In genomic region chr3:17119198-17120072, GRCh38 we compare ENCODE assay signal across 24 cellular contexts.
"Had no signal": no experiment of that assay in that cellular context is flagged by ENCODE, and none has a peak within 500 bp of the region (broad histone marks: within the 10 kb centered on the region; RNA-seq: fewer than 3 reads in every experiment).

No MANE protein-coding gene starts in this region.

- H3K4me3 Mint-ChIP-seq: activated B cell treated with CpG ODN at 0.5 μM for 24 hours; activated naive CD8-positive, alpha-beta T cell treated with anti-CD3 and anti-CD28 coated beads, Interleukin-2, amount 50 U/mL, for 24 hours; T-helper 1 cell treated with Interleukin-12 subunit alpha and Interleukin-12 subunit beta and Interleukin-4 antibody, amounts not matched to agents 30 μg/mL and 1 μg/mL, for 36 hours had no signal

- H3K9me3 Mint-ChIP-seq: activated B cell treated with CpG ODN at 0.5 μM for 24 hours had no signal

- H3K4me1 Mint-ChIP-seq: activated B cell treated with CpG ODN at 0.5 μM for 24 hours; activated naive CD8-positive, alpha-beta T cell treated with anti-CD3 and anti-CD28 coated beads, Interleukin-2, amount 50 U/mL, for 24 hours had no signal

- H3K27ac Mint-ChIP-seq: activated B cell treated with CpG ODN at 0.5 μM for 24 hours; activated naive CD8-positive, alpha-beta T cell treated with anti-CD3 and anti-CD28 coated beads, Interleukin-2, amount 50 U/mL, for 24 hours; T-helper 1 cell treated with Interleukin-12 subunit alpha and Interleukin-12 subunit beta and Interleukin-4 antibody, amounts not matched to agents 30 μg/mL and 1 μg/mL, for 36 hours had no signal

- H3K27me3 Mint-ChIP-seq: activated B cell treated with CpG ODN at 0.5 μM for 24 hours; activated naive CD8-positive, alpha-beta T cell treated with anti-CD3 and anti-CD28 coated beads, Interleukin-2, amount 50 U/mL, for 24 hours had no signal

- DNase-seq: activated B cell treated with CpG ODN at 0.5 μM for 24 hours; activated CD4-positive, alpha-beta T cell treated with anti-CD3 and anti-CD28 coated beads, Interleukin-2, amount 50 U/mL, for 1 hour; activated naive CD8-positive, alpha-beta T cell treated with anti-CD3 and anti-CD28 coated beads, Interleukin-2, amount 50 U/mL, for 24 hours; activated T-cell treated with anti-CD3 and anti-CD28 coated beads for 4 hours; amniotic stem cell; body of pancreas; central memory CD4-positive, alpha-beta T cell; Karpas-422; NCI-H1105 treated with DMSO at 0.1 percent for 48 hours; NCI-H1436 treated with DMSO at 0.1 percent for 48 hours; NCI-H187; NCI-H2081; NCI-H510A treated with DMSO at 0.1 percent for 48 hours; NCI-H69; NK-92 treated with Interleukin-12 subunit alpha and Interleukin-12 subunit beta, amount 100 ng/mL, for 24 hours; OCI-M1; Right ventricle myocardium superior; SJCRH30 had no signal

- H3K4me1 ChIP-seq: ascending aorta, body of pancreas, SJCRH30 had no signal

- H3K27me3 ChIP-seq: ascending aorta, body of pancreas, SJCRH30 had no signal

- ATAC-seq: activated naive CD4-positive, alpha-beta T cell treated with anti-CD3 and anti-CD28 coated beads, Interleukin-2, amount 50 U/mL, for 72 hours; activated naive CD8-positive, alpha-beta T cell treated with anti-CD3 and anti-CD28 coated beads, Interleukin-2, amount 50 U/mL, for 24 hours; body of pancreas; Panc1; SK-N-SH treated with all-trans-retinoic acid at 6 μM for 48 hours had no signal

- H3K27ac ChIP-seq: ascending aorta, body of pancreas, RWPE1, SJCRH30 had no signal
